In the genomic region with DNA sequence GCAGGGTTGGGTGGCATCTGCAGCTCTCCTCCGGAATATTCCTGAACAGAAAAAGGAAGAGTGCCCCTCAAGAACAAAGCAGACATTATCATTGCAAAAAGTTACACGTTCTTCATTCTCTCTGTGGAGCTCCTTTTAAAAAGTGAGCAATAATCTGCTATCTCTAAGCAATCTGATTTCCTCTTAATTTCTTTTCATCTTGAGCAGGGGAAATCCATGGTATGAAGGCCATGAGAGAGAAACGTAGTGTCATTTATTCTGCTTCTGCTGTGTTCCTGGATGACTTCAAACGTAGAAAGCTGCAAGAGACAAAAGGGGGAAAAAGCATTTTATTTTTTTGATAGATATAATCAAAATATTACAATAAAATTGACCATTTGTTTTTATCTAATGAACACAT, we compare ENCODE assay signal across 44 cellular contexts. TPM values are rescaled to one million over a fixed set of nuclear protein-coding genes. Genes with fewer than 3 reads are reported as not detected.
"Had no signal": no experiment of that assay in that cellular context is flagged by ENCODE, and none has a peak within 500 bp of the region (broad histone marks: within the 10 kb centered on the region; RNA-seq: fewer than 3 reads in every experiment).

No MANE protein-coding gene starts in this region.

- H3K4me3 ChIP-seq: adrenal gland, ascending aorta, body of pancreas, breast epithelium, cardiac muscle cell had no signal

- H3K4me1 Mint-ChIP-seq: activated naive CD4-positive, alpha-beta T cell treated with anti-CD3 and anti-CD28 coated beads, Interleukin-2, amount 10 ng/mL, durations not matched to agents 7 days and 5 days; activated T-helper 17 cell treated with anti-CD3 and anti-CD28 coated beads, Interleukin-2, amount 50 U/mL, for 72 hours; central memory CD8-positive, alpha-beta T cell had no signal

- H3K36me3 ChIP-seq: adrenal gland, ascending aorta, brain microvascular endothelial cell, breast epithelium, cardiac muscle cell had no signal

- H3K4me3 Mint-ChIP-seq: activated naive CD4-positive, alpha-beta T cell treated with anti-CD3 and anti-CD28 coated beads for 36 hours; activated naive CD4-positive, alpha-beta T cell treated with anti-CD3 and anti-CD28 coated beads, Interleukin-2, amount 10 ng/mL, durations not matched to agents 7 days and 5 days; activated naive CD4-positive, alpha-beta T cell treated with anti-CD3 and anti-CD28 coated beads, Interleukin-2, amount 50 U/mL, for 24 hours; activated naive CD8-positive, alpha-beta T cell; activated naive CD8-positive, alpha-beta T cell treated with anti-CD3 and anti-CD28 coated beads for 36 hours; activated naive CD8-positive, alpha-beta T cell treated with anti-CD3 and anti-CD28 coated beads, Interleukin-2, amount 10 ng/mL, durations not matched to agents 7 days and 5 days; activated naive CD8-positive, alpha-beta T cell treated with anti-CD3 and anti-CD28 coated beads, Interleukin-2, amount 50 U/mL, for 24 hours; activated T-cell treated with anti-CD3 and anti-CD28 coated beads, Interleukin-2, amount 50 U/mL, for 24 hours; activated T-cell treated with anti-CD3 and anti-CD28 coated beads, Interleukin-2, amount 50 U/mL, for 4 hours; activated T-cell treated with anti-CD3 and anti-CD28 coated beads, Interleukin-2, amount 50 U/mL, for 72 hours; activated T-helper 1 cell treated with anti-CD3 and anti-CD28 coated beads, Interleukin-12 subunit alpha, Interleukin-12 subunit beta, Interleukin-2, Interleukin-4 antibody, amounts not matched to agents 30 ng/mL and 10 ng/mL and 1 ng/mL, durations not matched to agents 14 hours and 24 hours and 36 hours; activated T-helper 17 cell treated with anti-CD3 and anti-CD28 coated beads, Interleukin-2, amount 50 U/mL, for 72 hours; brain; central memory CD8-positive, alpha-beta T cell had no signal

- H3K27me3 ChIP-seq: adrenal gland, ascending aorta, body of pancreas, brain microvascular endothelial cell, breast epithelium, cardiac muscle cell had no signal

- H3K9me3 Mint-ChIP-seq: activated naive CD4-positive, alpha-beta T cell treated with anti-CD3 and anti-CD28 coated beads for 36 hours; activated naive CD4-positive, alpha-beta T cell treated with anti-CD3 and anti-CD28 coated beads, Interleukin-2, amount 10 ng/mL, durations not matched to agents 7 days and 5 days; activated naive CD4-positive, alpha-beta T cell treated with anti-CD3 and anti-CD28 coated beads, Interleukin-2, amount 50 U/mL, for 24 hours; activated naive CD4-positive, alpha-beta T cell treated with anti-CD3 and anti-CD28 coated beads, Interleukin-2, amount 50 U/mL, for 72 hours; activated naive CD8-positive, alpha-beta T cell treated with anti-CD3 and anti-CD28 coated beads for 36 hours; activated naive CD8-positive, alpha-beta T cell treated with anti-CD3 and anti-CD28 coated beads, Interleukin-2, amount 10 ng/mL, durations not matched to agents 7 days and 5 days; activated naive CD8-positive, alpha-beta T cell treated with anti-CD3 and anti-CD28 coated beads, Interleukin-2, amount 50 U/mL, for 24 hours; activated T-cell treated with anti-CD3 and anti-CD28 coated beads, Interleukin-2, amount 50 U/mL, for 24 hours; activated T-cell treated with anti-CD3 and anti-CD28 coated beads, Interleukin-2, amount 50 U/mL, for 4 hours; activated T-cell treated with anti-CD3 and anti-CD28 coated beads, Interleukin-2, amount 50 U/mL, for 72 hours; activated T-helper 1 cell treated with anti-CD3 and anti-CD28 coated beads, Interleukin-12 subunit alpha, Interleukin-12 subunit beta, Interleukin-2, Interleukin-4 antibody, amounts not matched to agents 30 ng/mL and 10 ng/mL and 1 ng/mL, durations not matched to agents 14 hours and 24 hours and 36 hours; activated T-helper 17 cell treated with anti-CD3 and anti-CD28 coated beads, Interleukin-2, amount 50 U/mL, for 72 hours; activated T-helper 2 cell treated with anti-CD3 and anti-CD28 coated beads, Interferon-gamma antibody, Interleukin-2, Interleukin-4, amounts not matched to agents 10 μg/mL and 5 μg/mL and 100 μg/mL, durations not matched to agents 14 hours and 24 hours and 36 hours; brain; central memory CD8-positive, alpha-beta T cell had no signal

- H3K27ac ChIP-seq: adrenal gland, ascending aorta, body of pancreas, brain microvascular endothelial cell, breast epithelium, cardiac muscle cell had no signal

- H3K36me3 Mint-ChIP-seq: activated naive CD4-positive, alpha-beta T cell treated with anti-CD3 and anti-CD28 coated beads, Interleukin-2, amount 10 ng/mL, durations not matched to agents 7 days and 5 days; activated naive CD4-positive, alpha-beta T cell treated with anti-CD3 and anti-CD28 coated beads, Interleukin-2, amount 50 U/mL, for 24 hours; activated naive CD4-positive, alpha-beta T cell treated with anti-CD3 and anti-CD28 coated beads, Interleukin-2, amount 50 U/mL, for 72 hours; activated naive CD8-positive, alpha-beta T cell; activated naive CD8-positive, alpha-beta T cell treated with anti-CD3 and anti-CD28 coated beads for 36 hours; activated naive CD8-positive, alpha-beta T cell treated with anti-CD3 and anti-CD28 coated beads, Interleukin-2, amount 10 ng/mL, durations not matched to agents 7 days and 5 days; brain had no signal

- DNase-seq: activated effector memory CD4-positive, alpha-beta T cell treated with anti-CD3 and anti-CD28 coated beads, Interleukin-2, amount 50 U/mL, for 16 hours; activated effector memory CD4-positive, alpha-beta T cell treated with Interleukin-2 at 50 U/mL for 16 hours; activated gamma-delta T cell; activated gamma-delta T cell treated with Interleukin-2 at 50 U/mL for 16 hours; activated naive CD4-positive, alpha-beta T cell; activated naive CD4-positive, alpha-beta T cell treated with anti-CD3 and anti-CD28 coated beads for 36 hours; activated naive CD4-positive, alpha-beta T cell treated with anti-CD3 and anti-CD28 coated beads, Interleukin-2, amount 10 ng/mL, durations not matched to agents 7 days and 5 days; activated naive CD4-positive, alpha-beta T cell treated with anti-CD3 and anti-CD28 coated beads, Interleukin-2, amount 50 U/mL, for 16 hours; activated naive CD4-positive, alpha-beta T cell treated with Interleukin-2 at 50 U/mL for 16 hours; activated naive CD8-positive, alpha-beta T cell treated with anti-CD3 and anti-CD28 coated beads for 36 hours; activated naive CD8-positive, alpha-beta T cell treated with anti-CD3 and anti-CD28 coated beads, Interleukin-2, amount 10 ng/mL, durations not matched to agents 7 days and 5 days; activated naive CD8-positive, alpha-beta T cell treated with anti-CD3 and anti-CD28 coated beads, Interleukin-2, amount 50 U/mL, for 24 hours; activated T-cell treated with anti-CD3 and anti-CD28 coated beads, Interleukin-2, amount 50 U/mL, for 1 hour; activated T-cell treated with anti-CD3 and anti-CD28 coated beads, Interleukin-2, amount 50 U/mL, for 24 hours; activated T-cell treated with anti-CD3 and anti-CD28 coated beads, Interleukin-2, amount 50 U/mL, for 4 hours; activated T-cell treated with anti-CD3 and anti-CD28 coated beads, Interleukin-2, amount 50 U/mL, for 48 hours; activated T-cell treated with anti-CD3 and anti-CD28 coated beads, Interleukin-2, amount 50 U/mL, for 72 hours; adrenal gland; amniotic stem cell; amygdala; anterior cingulate cortex; aorta; body of pancreas; brain microvascular endothelial cell; caudate nucleus; central memory CD4-positive, alpha-beta T cell; cerebellar nuclear complex had no signal

- H3K9me3 ChIP-seq: adrenal gland, ascending aorta, body of pancreas, breast epithelium had no signal

- ATAC-seq: activated naive CD4-positive, alpha-beta T cell treated with anti-CD3 and anti-CD28 coated beads, Interleukin-2, amount 50 U/mL, for 72 hours; activated naive CD8-positive, alpha-beta T cell treated with anti-CD3 and anti-CD28 coated beads, Interleukin-2, amount 50 U/mL, for 24 hours; activated T-cell treated with anti-CD3 and anti-CD28 coated beads, Interleukin-2, amount 50 U/mL, for 4 hours; activated T-cell treated with anti-CD3 and anti-CD28 coated beads, Interleukin-2, amount 50 U/mL, for 72 hours; activated T-helper 17 cell treated with anti-CD3 and anti-CD28 coated beads, Interleukin-2, amount 50 U/mL, for 72 hours; body of pancreas had no signal

- FAIRE-seq: bronchial epithelial cell had no signal

- H3K27ac Mint-ChIP-seq: activated naive CD4-positive, alpha-beta T cell treated with anti-CD3 and anti-CD28 coated beads for 36 hours; activated naive CD4-positive, alpha-beta T cell treated with anti-CD3 and anti-CD28 coated beads, Interleukin-2, amount 10 ng/mL, durations not matched to agents 7 days and 5 days; activated naive CD4-positive, alpha-beta T cell treated with anti-CD3 and anti-CD28 coated beads, Interleukin-2, amount 50 U/mL, for 24 hours; activated naive CD4-positive, alpha-beta T cell treated with anti-CD3 and anti-CD28 coated beads, Interleukin-2, amount 50 U/mL, for 72 hours; activated naive CD8-positive, alpha-beta T cell; activated naive CD8-positive, alpha-beta T cell treated with anti-CD3 and anti-CD28 coated beads for 36 hours; activated naive CD8-positive, alpha-beta T cell treated with anti-CD3 and anti-CD28 coated beads, Interleukin-2, amount 10 ng/mL, durations not matched to agents 7 days and 5 days; activated naive CD8-positive, alpha-beta T cell treated with anti-CD3 and anti-CD28 coated beads, Interleukin-2, amount 50 U/mL, for 24 hours; activated T-cell treated with anti-CD3 and anti-CD28 coated beads, Interleukin-2, amount 50 U/mL, for 24 hours; activated T-cell treated with anti-CD3 and anti-CD28 coated beads, Interleukin-2, amount 50 U/mL, for 72 hours; activated T-helper 1 cell treated with anti-CD3 and anti-CD28 coated beads, Interleukin-12 subunit alpha, Interleukin-12 subunit beta, Interleukin-2, Interleukin-4 antibody, amounts not matched to agents 30 ng/mL and 10 ng/mL and 1 ng/mL, durations not matched to agents 14 hours and 24 hours and 36 hours; activated T-helper 17 cell treated with anti-CD3 and anti-CD28 coated beads, Interleukin-2, amount 50 U/mL, for 72 hours; activated T-helper 2 cell treated with anti-CD3 and anti-CD28 coated beads, Interferon-gamma antibody, Interleukin-2, Interleukin-4, amounts not matched to agents 10 μg/mL and 5 μg/mL and 100 μg/mL, durations not matched to agents 14 hours and 24 hours and 36 hours; brain had no signal

- H3K4me1 ChIP-seq: adrenal gland, body of pancreas, breast epithelium had no signal

- H3K27me3 Mint-ChIP-seq: activated naive CD4-positive, alpha-beta T cell treated with anti-CD3 and anti-CD28 coated beads, Interleukin-2, amount 50 U/mL, for 24 hours; activated naive CD8-positive, alpha-beta T cell treated with anti-CD3 and anti-CD28 coated beads, Interleukin-2, amount 10 ng/mL, durations not matched to agents 7 days and 5 days; brain had no signal

RNA-seq across cellular contexts. Expression of gene SMIM21, which starts 16.9 kb away (rescaled TPM):
- total RNA-seq: activated naive CD4-positive, alpha-beta T cell treated with anti-CD3 and anti-CD28 coated beads for 36 hours; activated naive CD4-positive, alpha-beta T cell treated with anti-CD3 and anti-CD28 coated beads, Interleukin-2, amount 50 U/mL, for 72 hours; activated naive CD8-positive, alpha-beta T cell treated with anti-CD3 and anti-CD28 coated beads for 36 hours; activated naive CD8-positive, alpha-beta T cell treated with anti-CD3 and anti-CD28 coated beads, Interleukin-2, amount 10 ng/mL, durations not matched to agents 7 days and 5 days; activated T-cell treated with anti-CD3 and anti-CD28 coated beads, Interleukin-2, amount 50 U/mL, for 4 hours; activated T-cell treated with anti-CD3 and anti-CD28 coated beads, Interleukin-2, amount 50 U/mL, for 72 hours; activated T-helper 1 cell treated with anti-CD3 and anti-CD28 coated beads, Interleukin-12 subunit alpha, Interleukin-12 subunit beta, Interleukin-2, Interleukin-4 antibody, amounts not matched to agents 30 ng/mL and 10 ng/mL and 1 ng/mL, durations not matched to agents 14 hours and 24 hours and 36 hours; activated T-helper 17 cell treated with anti-CD3 and anti-CD28 coated beads, Interleukin-2, amount 50 U/mL, for 72 hours; activated T-helper 2 cell treated with anti-CD3 and anti-CD28 coated beads, Interferon-gamma antibody, Interleukin-2, Interleukin-4, amounts not matched to agents 10 μg/mL and 5 μg/mL and 100 μg/mL, durations not matched to agents 14 hours and 24 hours and 36 hours; adrenal gland; aorta; ascending aorta; astrocyte; body of pancreas; breast epithelium; bronchial epithelial cell; cardiac muscle cell; cardiac septum; cerebellum; chondrocyte had no signal
- polyA plus RNA-seq: adipose tissue, adrenal gland, aorta, cardiac muscle cell had no signal
